1 cellular context compared by ENCODE assay signal in genomic region chr19:34243138-34243875, GRCh38.
TF ChIP-seq lines count a peak whose summit lies in the region.

No MANE protein-coding gene starts in this region.

TF ChIP-seq in HEK293, 187 proteins besides CTCF, POLR2A, EP300 and RAD21:
- TF ChIP-seq PATZ1 (tag by site-specific recombination; IDR thresholded peaks at IDR 0.05) (peak; percentile 94), RBAK (tag by site-specific recombination; IDR thresholded peaks at IDR 0.05) (0 out of 2 replicates have a peak, but pooled peaks have one; percentile 52), ZNF366 (tag by site-specific recombination; conservative IDR thresholded peaks at IDR 0.05) (peak; percentile 49), SP7 (tag by site-specific recombination; IDR thresholded peaks at IDR 0.05) (0 out of 2 replicates have a peak, but pooled peaks have one; percentile 45), ZBTB21 (tag by site-specific recombination; IDR thresholded peaks at IDR 0.05) (peak; percentile 68), ZNF692 (tag by site-specific recombination; IDR thresholded peaks at IDR 0.05) (0 out of 2 replicates have a peak, but pooled peaks have one; percentile 32), ZNF24 (tag by site-specific recombination; IDR thresholded peaks at IDR 0.05) (0 out of 2 replicates have a peak, but pooled peaks have one; percentile 33), GLIS2 (tag by site-specific recombination; IDR thresholded peaks at IDR 0.05) (peak; percentile 68), ZNF548 (tag by site-specific recombination; IDR thresholded peaks at IDR 0.05) (0 out of 2 replicates have a peak, but pooled peaks have one; percentile 1), ZNF335 (tag by site-specific recombination; conservative IDR thresholded peaks at IDR 0.05) (peak; percentile 57; the same call in 1 of the 2 replicates), YY2 (tag by site-specific recombination; IDR thresholded peaks at IDR 0.05) (peak; percentile 42; the same call in 1 of the 2 replicates), GLIS1 (tag by site-specific recombination; IDR thresholded peaks at IDR 0.05) (peak; percentile 94), ZNF600 (tag by site-specific recombination; IDR thresholded peaks at IDR 0.05) (peak; percentile 96), ZBTB17 (tag by site-specific recombination; IDR thresholded peaks at IDR 0.05) (peak; percentile 85), ZSCAN23 (tag by site-specific recombination; IDR thresholded peaks at IDR 0.05) (0 out of 2 replicates have a peak, but pooled peaks have one; percentile 31), PRDM10 (tag by site-specific recombination; IDR thresholded peaks at IDR 0.05) (0 out of 2 replicates have a peak, but pooled peaks have one; percentile 8), ZNF2 (tag by site-specific recombination; IDR thresholded peaks at IDR 0.05) (peak; percentile 34; the same call in 1 of the 2 replicates)
- TF ChIP-seq, protein P1, sequence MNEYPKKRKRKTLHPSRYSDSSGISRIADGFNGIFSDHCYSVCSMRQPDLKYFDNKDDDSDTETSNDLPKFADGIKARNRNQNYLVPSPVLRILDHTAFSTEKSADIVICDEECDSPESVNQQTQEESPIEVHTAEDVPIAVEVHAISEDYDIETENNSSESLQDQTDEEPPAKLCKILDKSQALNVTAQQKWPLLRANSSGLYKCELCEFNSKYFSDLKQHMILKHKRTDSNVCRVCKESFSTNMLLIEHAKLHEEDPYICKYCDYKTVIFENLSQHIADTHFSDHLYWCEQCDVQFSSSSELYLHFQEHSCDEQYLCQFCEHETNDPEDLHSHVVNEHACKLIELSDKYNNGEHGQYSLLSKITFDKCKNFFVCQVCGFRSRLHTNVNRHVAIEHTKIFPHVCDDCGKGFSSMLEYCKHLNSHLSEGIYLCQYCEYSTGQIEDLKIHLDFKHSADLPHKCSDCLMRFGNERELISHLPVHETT (tag by site-specific recombination; IDR thresholded peaks at IDR 0.05) = 0 out of 2 replicates have a peak, but pooled peaks have one; percentile 10
- TF ChIP-seq, protein P2, sequence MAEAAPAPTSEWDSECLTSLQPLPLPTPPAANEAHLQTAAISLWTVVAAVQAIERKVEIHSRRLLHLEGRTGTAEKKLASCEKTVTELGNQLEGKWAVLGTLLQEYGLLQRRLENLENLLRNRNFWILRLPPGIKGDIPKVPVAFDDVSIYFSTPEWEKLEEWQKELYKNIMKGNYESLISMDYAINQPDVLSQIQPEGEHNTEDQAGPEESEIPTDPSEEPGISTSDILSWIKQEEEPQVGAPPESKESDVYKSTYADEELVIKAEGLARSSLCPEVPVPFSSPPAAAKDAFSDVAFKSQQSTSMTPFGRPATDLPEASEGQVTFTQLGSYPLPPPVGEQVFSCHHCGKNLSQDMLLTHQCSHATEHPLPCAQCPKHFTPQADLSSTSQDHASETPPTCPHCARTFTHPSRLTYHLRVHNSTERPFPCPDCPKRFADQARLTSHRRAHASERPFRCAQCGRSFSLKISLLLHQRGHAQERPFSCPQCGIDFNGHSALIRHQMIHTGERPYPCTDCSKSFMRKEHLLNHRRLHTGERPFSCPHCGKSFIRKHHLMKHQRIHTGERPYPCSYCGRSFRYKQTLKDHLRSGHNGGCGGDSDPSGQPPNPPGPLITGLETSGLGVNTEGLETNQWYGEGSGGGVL (tag by site-specific recombination; IDR thresholded peaks at IDR 0.05) = 0 out of 2 replicates have a peak, but pooled peaks have one; percentile 8
